ENCODE assay signal across 8 cellular contexts in genomic region chr17:80413771-80414507, GRCh38. TPM values are rescaled to one million over a fixed set of nuclear protein-coding genes. Genes with fewer than 3 reads are reported as not detected.
DNase-seq lines count a peak whose midpoint lies in the region; ATAC-seq, FAIRE-seq and TF ChIP-seq lines count a peak whose summit lies in the region.

No MANE protein-coding gene starts in this region.

- peak overlapping the region; percentile 100 for H3K9ac ChIP-seq in skeletal muscle satellite cell (ENCODE audit: low read depth, low read length)

- CTCF ChIA-PET in T-cell (lab: Charles Lee) = no interaction called here

- DNase-seq in HFF-Myc (ENCODE audit: extremely low read depth, low read depth) = no peak
- no peak for DNase-seq in T-cell
- no peak for DNase-seq in right atrium auricular region (ENCODE audit: low spot score)
- no peak for DNase-seq in D721Med (ENCODE audit: insufficient read length, low spot score)
- DNase-seq in activated gamma-delta T cell (lab: John Stamatoyannopoulos, UW) = no peak
- no peak for DNase-seq in stimulated activated CD4-positive, alpha-beta T cell treated with anti-CD3 and anti-CD28 coated beads, Interleukin-4, amount 100 ng/mL, for 4 hours

- H3K27ac Mint-ChIP-seq in T-cell = no peak overlapping the region

- TF ChIP-seq CTCF in HFF-Myc (IDR thresholded peaks at IDR 0.05; ENCODE audit: low read depth, low read length, missing control alignments) (no peak), right atrium auricular region (IDR thresholded peaks at IDR 0.05) (no peak), D721Med (IDR thresholded peaks at IDR 0.05; ENCODE audit: insufficient read depth, missing control alignments) (no peak)

- no peak for ATAC-seq in T-cell (replicated peaks in 1 of 4)
- no peak for ATAC-seq in HG03378 (IDR thresholded peaks at IDR 0.05; ENCODE audit: unreplicated experiment)

- peaks cover 11 to 12% of the 10 kb centered on the region in 2 donors for H3K27me3 Mint-ChIP-seq in T-cell

- H3K4me3 ChIP-seq in HFF-Myc (replicated peaks; ENCODE audit: low read depth, low read length) (peak overlapping the region; percentile 62), right atrium auricular region (peak overlapping the region; percentile 70 to 93), skeletal muscle satellite cell (ENCODE audit: low read length) (peak overlapping the region; percentile 100)

- no peaks in the 10 kb centered on the region for H3K9me3 Mint-ChIP-seq in T-cell

- peak overlapping the region; percentile 100 for H3K4me2 ChIP-seq in skeletal muscle satellite cell (ENCODE audit: low read length)

- peaks cover 8% of the 10 kb centered on the region for H3K36me3 Mint-ChIP-seq in T-cell

- H3K9me3 ChIP-seq in right atrium auricular region (no peaks in the 10 kb centered on the region), skeletal muscle satellite cell (replicated peaks; ENCODE audit: low read length) (no peaks in the 10 kb centered on the region)

- peak overlapping the region; percentile 83 to 87 (median 84) for H3K4me3 Mint-ChIP-seq in T-cell

- H3K27ac ChIP-seq in right atrium auricular region = no peak overlapping the region

- H3K36me3 ChIP-seq in right atrium auricular region (peaks cover 14% of the 10 kb centered on the region), skeletal muscle satellite cell (ENCODE audit: insufficient read depth, low read length) (peaks cover 6% of the 10 kb centered on the region)

- no peak for FAIRE-seq in D721Med (lab: Jason Lieb, UNC)

- H3K27me3 ChIP-seq in right atrium auricular region (no peaks in the 10 kb centered on the region), skeletal muscle satellite cell (ENCODE audit: control insufficient read depth, insufficient read depth, low read length) (peaks cover 13% of the 10 kb centered on the region)

- POLR2A ChIA-PET in T-cell (lab: Charles Lee) = no interaction called here

- H3K4me1 Mint-ChIP-seq in T-cell = peaks cover 30 to 35% (median 35%) of the 10 kb centered on the region in 3 donors

- H3K4me1 ChIP-seq in right atrium auricular region (peaks cover 0 to 30% of the 10 kb centered on the region in 2 donors), skeletal muscle satellite cell (ENCODE audit: control insufficient read depth, insufficient read depth, low read length) (peaks cover 14% of the 10 kb centered on the region)

RNA-seq across cellular contexts. Expression of gene ENDOV, which starts 1.0 kb away (rescaled TPM):
- 10 to 100 TPM; 17.1 to 22.2 (median 21.1) TPM for total RNA-seq in T-cell
- 1 to 10 TPM; 3.8 to 4.9 TPM for total RNA-seq in right atrium auricular region
- total RNA-seq in skeletal muscle satellite cell (2012; rRNA removed) = 15.2 and 17.0 TPM in 2 replicates
